Comparison of ENCODE assay signal across 26 cellular contexts in genomic region chr2:226829721-226830631, GRCh38.
"Had no signal": no experiment of that assay in that cellular context is flagged by ENCODE, and none has a peak within 500 bp of the region (broad histone marks: within the 10 kb centered on the region; RNA-seq: fewer than 3 reads in every experiment).

No MANE protein-coding gene starts in this region.

- H3K9me3 ChIP-seq: adrenal gland had no signal

- ATAC-seq: activated CD4-positive, CD25-positive, alpha-beta regulatory T cell treated with anti-CD3 and anti-CD28 coated beads, Interleukin-2, amount 50 U/mL, for 24 hours; activated CD8-positive, alpha-beta T cell treated with anti-CD3 and anti-CD28 coated beads, Interleukin-2, amount 10 ng/mL, durations not matched to agents 7 days and 5 days; PC-3 had no signal

- DNase-seq: activated CD4-positive, alpha-beta T cell treated with anti-CD3 and anti-CD28 coated beads for 48 hours; activated CD4-positive, alpha-beta T cell treated with anti-CD3 and anti-CD28 coated beads, Interleukin-2, amount 50 U/mL, for 4 hours; activated CD8-positive, alpha-beta T cell treated with anti-CD3 and anti-CD28 coated beads, Interleukin-2, amount 10 ng/mL, durations not matched to agents 7 days and 5 days; activated gamma-delta T cell; activated naive CD4-positive, alpha-beta T cell treated with anti-CD3 and anti-CD28 coated beads for 36 hours; activated naive CD8-positive, alpha-beta T cell treated with anti-CD3 and anti-CD28 coated beads, Interleukin-2, amount 10 ng/mL, durations not matched to agents 7 days and 5 days; activated T-cell treated with anti-CD3 and anti-CD28 coated beads, Interleukin-2, amount 50 U/mL, for 24 hours; adrenal gland; anterior cingulate cortex; cerebellar nuclear complex; Kasumi-1; KBM-7; NCI-H1417 treated with DMSO at 0.1 percent for 48 hours; NCI-H1694; NCI-H2029; NCI-H2107; NCI-H2171 treated with DMSO at 0.1 percent for 48 hours; NCI-H226; NCI-H526; PC-3; SHP77 treated with DMSO at 0.1 percent for 48 hours; T-helper 1 cell had no signal

- H3K27me3 ChIP-seq: adrenal gland had no signal

- H3K36me3 ChIP-seq: adrenal gland had no signal

- FAIRE-seq: colon, RCC 7860 had no signal

- H3K4me3 ChIP-seq: adrenal gland, SK-N-MC had no signal

- H3K27ac ChIP-seq: adrenal gland, SK-N-MC had no signal
